ENCODE assay signal across 1 cellular context in the genomic region with DNA sequence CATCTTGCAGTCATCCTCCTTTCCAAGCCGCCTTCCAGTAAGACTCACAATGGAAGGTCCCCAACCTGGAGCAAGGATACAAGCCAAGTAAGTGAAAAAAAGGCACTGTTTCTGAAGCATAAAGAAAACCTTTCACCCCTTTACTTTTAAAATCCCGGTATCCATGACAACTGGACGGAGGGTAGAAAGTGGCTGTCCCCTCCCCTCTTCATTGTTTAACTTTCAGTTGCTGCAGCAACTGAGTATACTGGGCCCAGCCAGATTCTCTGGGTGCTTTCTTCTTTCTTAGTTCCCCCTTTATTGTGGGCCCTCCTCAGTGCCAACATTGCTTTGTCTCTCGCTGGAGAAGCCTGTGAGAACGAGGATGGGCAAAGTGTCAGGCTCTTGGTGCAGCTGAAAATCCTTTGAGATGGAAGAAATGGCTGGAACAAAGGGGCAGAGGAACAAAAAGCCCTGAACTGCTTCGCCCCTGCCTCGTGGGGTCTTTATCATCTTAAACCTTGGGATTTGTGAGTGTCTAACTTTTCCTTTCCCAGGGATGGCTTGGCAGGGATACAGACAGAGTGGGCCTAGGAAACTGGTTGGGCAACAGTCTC.
TF ChIP-seq lines count a peak whose summit lies in the region.

No MANE protein-coding gene starts in this region.

TF ChIP-seq in H1, 55 proteins besides CTCF, POLR2A, EP300 and RAD21:
- TF ChIP-seq SIX5 (IDR thresholded peaks at IDR 0.05; ENCODE audit: low read depth, low read length) = no peak
- TF ChIP-seq EGR1 (IDR thresholded peaks at IDR 0.05; ENCODE audit: borderline replicate concordance, low read depth, low read length) = no peak
- no peak for TF ChIP-seq SP2 (IDR thresholded peaks at IDR 0.05; ENCODE audit: low read length)
- no peak for TF ChIP-seq CREB1 (IDR thresholded peaks at IDR 0.05)
- no peak for TF ChIP-seq USF2 (IDR thresholded peaks at IDR 0.05; ENCODE audit: low read length)
- TF ChIP-seq JUN (IDR thresholded peaks at IDR 0.05; ENCODE audit: low read depth, low read length) = no peak
- TF ChIP-seq TCF12 (IDR thresholded peaks at IDR 0.05; ENCODE audit: low read depth, low read length) = no peak
- no peak for TF ChIP-seq JUND (IDR thresholded peaks at IDR 0.05; ENCODE audit: low read length)
- no peak for TF ChIP-seq GABPA (IDR thresholded peaks at IDR 0.05; ENCODE audit: borderline replicate concordance, insufficient read depth, low read length)
- TF ChIP-seq, protein P1, sequence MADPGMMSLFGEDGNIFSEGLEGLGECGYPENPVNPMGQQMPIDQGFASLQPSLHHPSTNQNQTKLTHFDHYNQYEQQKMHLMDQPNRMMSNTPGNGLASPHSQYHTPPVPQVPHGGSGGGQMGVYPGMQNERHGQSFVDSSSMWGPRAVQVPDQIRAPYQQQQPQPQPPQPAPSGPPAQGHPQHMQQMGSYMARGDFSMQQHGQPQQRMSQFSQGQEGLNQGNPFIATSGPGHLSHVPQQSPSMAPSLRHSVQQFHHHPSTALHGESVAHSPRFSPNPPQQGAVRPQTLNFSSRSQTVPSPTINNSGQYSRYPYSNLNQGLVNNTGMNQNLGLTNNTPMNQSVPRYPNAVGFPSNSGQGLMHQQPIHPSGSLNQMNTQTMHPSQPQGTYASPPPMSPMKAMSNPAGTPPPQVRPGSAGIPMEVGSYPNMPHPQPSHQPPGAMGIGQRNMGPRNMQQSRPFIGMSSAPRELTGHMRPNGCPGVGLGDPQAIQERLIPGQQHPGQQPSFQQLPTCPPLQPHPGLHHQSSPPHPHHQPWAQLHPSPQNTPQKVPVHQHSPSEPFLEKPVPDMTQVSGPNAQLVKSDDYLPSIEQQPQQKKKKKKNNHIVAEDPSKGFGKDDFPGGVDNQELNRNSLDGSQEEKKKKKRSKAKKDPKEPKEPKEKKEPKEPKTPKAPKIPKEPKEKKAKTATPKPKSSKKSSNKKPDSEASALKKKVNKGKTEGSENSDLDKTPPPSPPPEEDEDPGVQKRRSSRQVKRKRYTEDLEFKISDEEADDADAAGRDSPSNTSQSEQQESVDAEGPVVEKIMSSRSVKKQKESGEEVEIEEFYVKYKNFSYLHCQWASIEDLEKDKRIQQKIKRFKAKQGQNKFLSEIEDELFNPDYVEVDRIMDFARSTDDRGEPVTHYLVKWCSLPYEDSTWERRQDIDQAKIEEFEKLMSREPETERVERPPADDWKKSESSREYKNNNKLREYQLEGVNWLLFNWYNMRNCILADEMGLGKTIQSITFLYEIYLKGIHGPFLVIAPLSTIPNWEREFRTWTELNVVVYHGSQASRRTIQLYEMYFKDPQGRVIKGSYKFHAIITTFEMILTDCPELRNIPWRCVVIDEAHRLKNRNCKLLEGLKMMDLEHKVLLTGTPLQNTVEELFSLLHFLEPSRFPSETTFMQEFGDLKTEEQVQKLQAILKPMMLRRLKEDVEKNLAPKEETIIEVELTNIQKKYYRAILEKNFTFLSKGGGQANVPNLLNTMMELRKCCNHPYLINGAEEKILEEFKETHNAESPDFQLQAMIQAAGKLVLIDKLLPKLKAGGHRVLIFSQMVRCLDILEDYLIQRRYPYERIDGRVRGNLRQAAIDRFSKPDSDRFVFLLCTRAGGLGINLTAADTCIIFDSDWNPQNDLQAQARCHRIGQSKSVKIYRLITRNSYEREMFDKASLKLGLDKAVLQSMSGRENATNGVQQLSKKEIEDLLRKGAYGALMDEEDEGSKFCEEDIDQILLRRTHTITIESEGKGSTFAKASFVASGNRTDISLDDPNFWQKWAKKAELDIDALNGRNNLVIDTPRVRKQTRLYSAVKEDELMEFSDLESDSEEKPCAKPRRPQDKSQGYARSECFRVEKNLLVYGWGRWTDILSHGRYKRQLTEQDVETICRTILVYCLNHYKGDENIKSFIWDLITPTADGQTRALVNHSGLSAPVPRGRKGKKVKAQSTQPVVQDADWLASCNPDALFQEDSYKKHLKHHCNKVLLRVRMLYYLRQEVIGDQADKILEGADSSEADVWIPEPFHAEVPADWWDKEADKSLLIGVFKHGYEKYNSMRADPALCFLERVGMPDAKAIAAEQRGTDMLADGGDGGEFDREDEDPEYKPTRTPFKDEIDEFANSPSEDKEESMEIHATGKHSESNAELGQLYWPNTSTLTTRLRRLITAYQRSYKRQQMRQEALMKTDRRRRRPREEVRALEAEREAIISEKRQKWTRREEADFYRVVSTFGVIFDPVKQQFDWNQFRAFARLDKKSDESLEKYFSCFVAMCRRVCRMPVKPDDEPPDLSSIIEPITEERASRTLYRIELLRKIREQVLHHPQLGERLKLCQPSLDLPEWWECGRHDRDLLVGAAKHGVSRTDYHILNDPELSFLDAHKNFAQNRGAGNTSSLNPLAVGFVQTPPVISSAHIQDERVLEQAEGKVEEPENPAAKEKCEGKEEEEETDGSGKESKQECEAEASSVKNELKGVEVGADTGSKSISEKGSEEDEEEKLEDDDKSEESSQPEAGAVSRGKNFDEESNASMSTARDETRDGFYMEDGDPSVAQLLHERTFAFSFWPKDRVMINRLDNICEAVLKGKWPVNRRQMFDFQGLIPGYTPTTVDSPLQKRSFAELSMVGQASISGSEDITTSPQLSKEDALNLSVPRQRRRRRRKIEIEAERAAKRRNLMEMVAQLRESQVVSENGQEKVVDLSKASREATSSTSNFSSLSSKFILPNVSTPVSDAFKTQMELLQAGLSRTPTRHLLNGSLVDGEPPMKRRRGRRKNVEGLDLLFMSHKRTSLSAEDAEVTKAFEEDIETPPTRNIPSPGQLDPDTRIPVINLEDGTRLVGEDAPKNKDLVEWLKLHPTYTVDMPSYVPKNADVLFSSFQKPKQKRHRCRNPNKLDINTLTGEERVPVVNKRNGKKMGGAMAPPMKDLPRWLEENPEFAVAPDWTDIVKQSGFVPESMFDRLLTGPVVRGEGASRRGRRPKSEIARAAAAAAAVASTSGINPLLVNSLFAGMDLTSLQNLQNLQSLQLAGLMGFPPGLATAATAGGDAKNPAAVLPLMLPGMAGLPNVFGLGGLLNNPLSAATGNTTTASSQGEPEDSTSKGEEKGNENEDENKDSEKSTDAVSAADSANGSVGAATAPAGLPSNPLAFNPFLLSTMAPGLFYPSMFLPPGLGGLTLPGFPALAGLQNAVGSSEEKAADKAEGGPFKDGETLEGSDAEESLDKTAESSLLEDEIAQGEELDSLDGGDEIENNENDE (IDR thresholded peaks at IDR 0.05; ENCODE audit: insufficient replicate concordance, low read length) = no peak
- no peak for TF ChIP-seq RNF2 (IDR thresholded peaks at IDR 0.05; ENCODE audit: borderline replicate concordance, low read depth, low read length, missing control alignments, poor library complexity, severe bottlenecking)
- no peak for TF ChIP-seq SRF (IDR thresholded peaks at IDR 0.05; ENCODE audit: low read depth, low read length)
- no peak for TF ChIP-seq SIRT6 (IDR thresholded peaks at IDR 0.05; ENCODE audit: low read length)
